ENCODE assay signal across 11 cellular contexts in the genomic region with DNA sequence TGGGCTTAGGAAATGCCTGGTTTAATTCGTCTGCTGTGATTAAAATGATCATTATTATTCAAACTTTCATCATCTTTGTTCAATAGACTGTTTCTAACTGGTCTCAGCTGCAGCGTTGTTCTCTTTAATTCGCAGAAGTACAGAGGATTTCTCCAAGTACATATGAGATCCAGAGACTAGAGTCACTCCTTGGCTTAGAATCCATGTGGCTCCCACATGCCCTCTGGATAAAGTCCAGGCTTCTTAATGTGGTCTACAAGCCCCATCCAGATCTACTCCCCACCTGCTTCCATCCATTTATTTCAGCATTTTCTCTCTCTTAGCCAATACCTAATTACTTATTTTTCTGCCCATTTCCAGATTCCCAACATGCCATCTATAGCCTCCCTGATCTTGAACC. TPM values are rescaled to one million over a fixed set of nuclear protein-coding genes. Genes with fewer than 3 reads are reported as not detected.
DNase-seq lines count a peak whose midpoint lies in the region; ATAC-seq and TF ChIP-seq lines count a peak whose summit lies in the region.
"Had no signal": no experiment of that assay in that cellular context is flagged by ENCODE, and none has a peak within 500 bp of the region (broad histone marks: within the 10 kb centered on the region; RNA-seq: fewer than 3 reads in every experiment).

No MANE protein-coding gene starts in this region.

- no peak for TF ChIP-seq POLR2A in uterus (IDR thresholded peaks at IDR 0.05)

- H3K23ac ChIP-seq in mesenchymal stem cell (ENCODE audit: low read length in 2 of 2): no peak overlapping the region

- H3K18ac ChIP-seq in mesenchymal stem cell (ENCODE audit: low read depth in 1 of 2, low read length in 2 of 2): no peak overlapping the region

- H2BK5ac ChIP-seq in mesenchymal stem cell (ENCODE audit: low read depth, low read length, poor library complexity, severe bottlenecking): no peak overlapping the region

- no peak overlapping the region for H3K27ac Mint-ChIP-seq in activated naive CD8-positive, alpha-beta T cell treated with anti-CD3 and anti-CD28 coated beads for 36 hours

- no peak overlapping the region for H3K4ac ChIP-seq in mesenchymal stem cell (ENCODE audit: low read depth in 1 of 2, low read length in 2 of 2)

- H4K8ac ChIP-seq in mesenchymal stem cell (ENCODE audit: low read length): no peak overlapping the region

- peak overlapping the region; percentile 80 for H3K9ac ChIP-seq in mesenchymal stem cell (ENCODE audit: low read length)

- H3K9me3 ChIP-seq in right atrium auricular region (no peaks in the 10 kb centered on the region), mesenchymal stem cell (ENCODE audit: control insufficient read depth, low read length) (no peaks in the 10 kb centered on the region), uterus (no peaks in the 10 kb centered on the region)

- peaks cover 27% of the 10 kb centered on the region for H3K4me1 Mint-ChIP-seq in activated naive CD8-positive, alpha-beta T cell treated with anti-CD3 and anti-CD28 coated beads for 36 hours

- H3K27me3 Mint-ChIP-seq in activated naive CD8-positive, alpha-beta T cell treated with anti-CD3 and anti-CD28 coated beads for 36 hours: no peaks in the 10 kb centered on the region

- H2BK120ac ChIP-seq in mesenchymal stem cell (ENCODE audit: low read depth, low read length): no peak overlapping the region

- no peak overlapping the region for H3K4me2 ChIP-seq in mesenchymal stem cell (ENCODE audit: low read length, poor library complexity, severe bottlenecking)

- H3K36me3 Mint-ChIP-seq in activated naive CD8-positive, alpha-beta T cell treated with anti-CD3 and anti-CD28 coated beads for 36 hours: peaks cover 30% of the 10 kb centered on the region

- H3K4me3 ChIP-seq in right atrium auricular region (no peak overlapping the region), mesenchymal stem cell (ENCODE audit: insufficient read depth in 1 of 2, low read depth in 1 of 2, low read length in 2 of 2) (peak overlapping the region in 1 of 2 experiments; percentile 78), uterus (peak overlapping the region in 1 of 2 donors; percentile 39)

- H2BK12ac ChIP-seq in mesenchymal stem cell (ENCODE audit: low read length in 2 of 2): no peak overlapping the region

- DNase-seq in right atrium auricular region (ENCODE audit: low spot score) (no peak), Right ventricle myocardium inferior (ENCODE audit: missing footprints) (no peak), mesenchymal stem cell (peak; percentile 18), uterus (no peak), DMS53 (lab: John Stamatoyannopoulos, UW) (no peak)
- no peak for DNase-seq in activated naive CD8-positive, alpha-beta T cell treated with anti-CD3 and anti-CD28 coated beads for 36 hours
- no peak for DNase-seq in stimulated activated CD4-positive, alpha-beta T cell treated with anti-CD3 and anti-CD28 coated beads, Interleukin-1b, Interleukin-23, amount 100 ng/mL, for 48 hours
- DNase-seq: KG1, mesendoderm, RPMI8226 had no signal

- H3K4me3 Mint-ChIP-seq in activated naive CD8-positive, alpha-beta T cell treated with anti-CD3 and anti-CD28 coated beads for 36 hours: peak overlapping the region; percentile 72

- no peak for TF ChIP-seq CTCF in right atrium auricular region (IDR thresholded peaks at IDR 0.05)
- TF ChIP-seq CTCF in uterus (IDR thresholded peaks at IDR 0.05): no peak

- H3K27ac ChIP-seq in right atrium auricular region: peak overlapping the region; percentile 41 to 68
- H3K27ac ChIP-seq in mesenchymal stem cell (ENCODE audit: low read length, poor library complexity, severe bottlenecking): no peak overlapping the region
- peak overlapping the region; percentile 66 to 89 for H3K27ac ChIP-seq in uterus

- 73% methylated on average over 3 of the region's 3 CpGs for WGBS in mesenchymal stem cell

- H3K36me3 ChIP-seq in right atrium auricular region (peaks cover 4% of the 10 kb centered on the region), mesenchymal stem cell (ENCODE audit: control insufficient read depth in 1 of 2, insufficient read depth in 2 of 2, low read depth in 1 of 2, low read length in 2 of 2) (peaks cover 2 to 24% of the 10 kb centered on the region in 2 experiments), uterus (no peaks in the 10 kb centered on the region)

- H3K27me3 ChIP-seq in right atrium auricular region (no peaks in the 10 kb centered on the region), mesenchymal stem cell (ENCODE audit: control insufficient read depth in 1 of 2, insufficient read depth in 1 of 2, low read length in 2 of 2) (peaks cover 0 to 4% of the 10 kb centered on the region in 2 experiments), uterus (no peaks in the 10 kb centered on the region)

- H3K79me1 ChIP-seq in mesenchymal stem cell (replicated peaks; ENCODE audit: low read length, poor library complexity, severe bottlenecking): peaks cover 10% of the 10 kb centered on the region

- H3K14ac ChIP-seq in mesenchymal stem cell (ENCODE audit: low read length in 2 of 2): no peak overlapping the region

- no peaks in the 10 kb centered on the region for H3K9me3 Mint-ChIP-seq in activated naive CD8-positive, alpha-beta T cell treated with anti-CD3 and anti-CD28 coated beads for 36 hours

- H2AK5ac ChIP-seq in mesenchymal stem cell (ENCODE audit: low read length, severe bottlenecking): no peak overlapping the region

- no peak overlapping the region for H2BK15ac ChIP-seq in mesenchymal stem cell (ENCODE audit: low read depth, poor library complexity, severe bottlenecking)

- intact Hi-C loops in Right ventricle myocardium inferior (cut with DNase I): loop anchor here (5.0 kb wide), 1 partner anchor 42 kb away; a partner anchor contains a TSS
- intact Hi-C loops in uterus (cut with DNase I; ENCODE audit: low total_unique reads): no loop called here

- H3K4me1 ChIP-seq in right atrium auricular region: peaks cover 0 to 41% of the 10 kb centered on the region in 2 donors
- H3K4me1 ChIP-seq in mesenchymal stem cell (ENCODE audit: control insufficient read depth, insufficient read depth, low read depth, low read length): peaks cover 5% of the 10 kb centered on the region
- peaks cover 0 to 9% of the 10 kb centered on the region in 2 donors for H3K4me1 ChIP-seq in uterus

- H4K91ac ChIP-seq in mesenchymal stem cell (ENCODE audit: low read length): no peak overlapping the region

- no peak for ATAC-seq in Right ventricle myocardium inferior
- ATAC-seq in GM18520 (IDR thresholded peaks at IDR 0.05; ENCODE audit: unreplicated experiment): no peak

- H2AFZ ChIP-seq in mesenchymal stem cell (ENCODE audit: low read depth, low read length): no peak overlapping the region

RNA-seq across cellular contexts. Expression of a gene that starts 1.1 kb away (rescaled TPM):
- 1 to 10 TPM; 3.7 to 4.5 TPM for total RNA-seq in right atrium auricular region
- 2.6 TPM for total RNA-seq in Right ventricle myocardium inferior
- 10 to 100 TPM; 16.1 to 16.5 TPM for total RNA-seq in activated naive CD8-positive, alpha-beta T cell treated with anti-CD3 and anti-CD28 coated beads for 36 hours
- 3.7 TPM for polyA plus RNA-seq in mesenchymal stem cell (2013, experiment 1 of 2)
- 3.7 TPM for polyA plus RNA-seq in mesenchymal stem cell (2013, experiment 2 of 2)
- 10 to 100 TPM in 2 of 4 donors, 1 to 10 TPM in 2; 4.4 to 12.6 (median 9.0) TPM for total RNA-seq in uterus

RNA-seq across cellular contexts. Expression of a gene that starts 28.6 kb away (rescaled TPM):
- total RNA-seq in right atrium auricular region (10 to 100 TPM in 1 of 2 donors, 1 to 10 TPM in 1; 4.5 to 11.6 TPM), Right ventricle myocardium inferior (8.3 TPM), uterus (10 to 100 TPM; 27.2 to 46.1 (median 36.2) TPM)
- 10 to 100 TPM; 21.2 to 23.5 TPM for total RNA-seq in activated naive CD8-positive, alpha-beta T cell treated with anti-CD3 and anti-CD28 coated beads for 36 hours
- polyA plus RNA-seq in mesenchymal stem cell (2013, experiment 1 of 2): 25.7 TPM
- 24.6 TPM for polyA plus RNA-seq in mesenchymal stem cell (2013, experiment 2 of 2)

RNA-seq across cellular contexts. Expression of a gene that starts 43.6 kb away (rescaled TPM):
- total RNA-seq in right atrium auricular region (1 to 10 TPM; 5.5 TPM), Right ventricle myocardium inferior (4.4 TPM), uterus (10 to 100 TPM in 2 of 4 donors, 1 to 10 TPM in 2; 2.8 to 16.3 (median 8.5) TPM)
- 1 to 10 TPM; 7.0 to 7.9 TPM for total RNA-seq in activated naive CD8-positive, alpha-beta T cell treated with anti-CD3 and anti-CD28 coated beads for 36 hours
- 4.7 TPM for polyA plus RNA-seq in mesenchymal stem cell (2013, experiment 1 of 2)
- polyA plus RNA-seq in mesenchymal stem cell (2013, experiment 2 of 2): 5.0 TPM

RNA-seq across cellular contexts. Expression of a gene that starts 43.7 kb away (rescaled TPM):
- total RNA-seq in right atrium auricular region (1 to 10 TPM; 6.9 to 9.1 TPM), Right ventricle myocardium inferior (4.5 TPM), uterus (10 to 100 TPM in 1 of 4 donors, 1 to 10 TPM in 2, under 1 TPM in 1; 0.59 to 18.0 (median 4.6) TPM)
- under 1 TPM; 0.60 to 0.64 TPM for total RNA-seq in activated naive CD8-positive, alpha-beta T cell treated with anti-CD3 and anti-CD28 coated beads for 36 hours
- 0.73 TPM for polyA plus RNA-seq in mesenchymal stem cell (2013, experiment 1 of 2)
- polyA plus RNA-seq in mesenchymal stem cell (2013, experiment 2 of 2): 0.45 TPM
